1 cellular context compared by ENCODE assay signal in genomic region chr22:39301926-39302325, GRCh38.
TF ChIP-seq lines count a peak whose summit lies in the region.

No MANE protein-coding gene starts in this region.

TF ChIP-seq in H1, 55 proteins besides CTCF, POLR2A, EP300 and RAD21:
- TF ChIP-seq CTBP2 (IDR thresholded peaks at IDR 0.05; ENCODE audit: borderline replicate concordance, insufficient read depth, insufficient read length, low read length) (no peak), SIX5 (IDR thresholded peaks at IDR 0.05; ENCODE audit: low read depth, low read length) (no peak), HDAC6 (IDR thresholded peaks at IDR 0.05; ENCODE audit: low read depth, low read length) (no peak), CEBPB (IDR thresholded peaks at IDR 0.05; ENCODE audit: low read depth, low read length) (no peak), CBX5 (IDR thresholded peaks at IDR 0.05; ENCODE audit: low read depth, low read length) (no peak), JUND (IDR thresholded peaks at IDR 0.05; ENCODE audit: low read length) (no peak), TAF1 (IDR thresholded peaks at IDR 0.05; ENCODE audit: low read depth, low read length) (no peak), YY1 (IDR thresholded peaks at IDR 0.05; ENCODE audit: low read depth, low read length) (no peak), RNF2 (IDR thresholded peaks at IDR 0.05; ENCODE audit: borderline replicate concordance, low read depth, low read length, missing control alignments, poor library complexity, severe bottlenecking) (no peak), BCL11A (IDR thresholded peaks at IDR 0.05; ENCODE audit: low read depth in 2 of 2, low read length in 2 of 2) (no peak), CHD7 (IDR thresholded peaks at IDR 0.05; ENCODE audit: insufficient replicate concordance, low read length) (no peak), E2F6 (IDR thresholded peaks at IDR 0.05) (no peak), RFX5 (IDR thresholded peaks at IDR 0.05; ENCODE audit: borderline replicate concordance, low read depth, low read length) (no peak), NRF1 (IDR thresholded peaks at IDR 0.05; ENCODE audit: low read depth, low read length) (no peak), KDM1A (IDR thresholded peaks at IDR 0.05; ENCODE audit: borderline replicate concordance, low read length) (no peak), CHD2 (IDR thresholded peaks at IDR 0.05; ENCODE audit: low read length) (no peak), GTF2F1 (IDR thresholded peaks at IDR 0.05; ENCODE audit: borderline replicate concordance, low read depth, low read length) (no peak)
- TF ChIP-seq, protein P1, sequence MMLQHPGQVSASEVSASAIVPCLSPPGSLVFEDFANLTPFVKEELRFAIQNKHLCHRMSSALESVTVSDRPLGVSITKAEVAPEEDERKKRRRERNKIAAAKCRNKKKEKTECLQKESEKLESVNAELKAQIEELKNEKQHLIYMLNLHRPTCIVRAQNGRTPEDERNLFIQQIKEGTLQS (IDR thresholded peaks at IDR 0.05; ENCODE audit: insufficient read depth, low read depth, low read length), result no peak
